In genomic region chr18:74353169-74353775, GRCh38 we compare ENCODE assay signal across 8 cellular contexts. TPM values are rescaled to one million over a fixed set of nuclear protein-coding genes. Genes with fewer than 3 reads are reported as not detected.
A peak's percentile ranks its signal among the peaks of the same experiment; 100 is the strongest.
DNase-seq lines count a peak whose midpoint lies in the region; FAIRE-seq and TF ChIP-seq lines count a peak whose summit lies in the region.

No MANE protein-coding gene starts in this region.

- no peaks in the 10 kb centered on the region for H3K4me1 ChIP-seq in HEK293 (ENCODE audit: control insufficient read depth, insufficient read depth, low read length)

- peak; percentile 5 for FAIRE-seq in TTC549 (lab: Jason Lieb, UNC)

- no peaks in the 10 kb centered on the region for H3K27me3 ChIP-seq in kidney epithelial cell (ENCODE audit: control insufficient read depth, insufficient read depth, low read length)

- DNase-seq in GM10248 (ENCODE audit: extremely low spot score): peak; percentile 37
- peak; percentile 78 for DNase-seq in NCI-H146 treated with DMSO at 0.1 percent for 48 hours (lab: John Stamatoyannopoulos, UW; ENCODE audit: unreplicated experiment)
- DNase-seq in cerebellar cortex (ENCODE audit: low spot score): peak; percentile 61
- peak; percentile 32 for DNase-seq in kidney epithelial cell (ENCODE audit: low read depth)
- peak in 2 of 3 donors; percentile 27 to 28 for DNase-seq in stimulated activated CD4-positive, alpha-beta T cell treated with anti-CD3 and anti-CD28 coated beads, TNF-alpha, amount 100 ng/mL, for 1 hour (ENCODE audit: low read depth in 3 of 3, low spot score in 1 of 3)
- DNase-seq in mesenteric fat pad (ENCODE audit: low spot score): no peak

- H3K27ac ChIP-seq in HEK293 (ENCODE audit: extremely low read depth, low read depth, low read length): no peak overlapping the region

- H3K36me3 ChIP-seq in HEK293 (ENCODE audit: control insufficient read depth in 2 of 2, insufficient read depth in 1 of 2, low read length in 2 of 2) (no peaks in the 10 kb centered on the region), kidney epithelial cell (ENCODE audit: control insufficient read depth, insufficient read depth, low read length) (no peaks in the 10 kb centered on the region)

- peak; percentile 69 for TF ChIP-seq CTCF in GM10248 (IDR thresholded peaks at IDR 0.05; ENCODE audit: control extremely low read depth, extremely low read depth, low read depth, missing control alignments)
- TF ChIP-seq CTCF in HEK293 (tag by site-specific recombination; IDR thresholded peaks at IDR 0.05): peak; percentile 56
- TF ChIP-seq CTCF in kidney epithelial cell (IDR thresholded peaks at IDR 0.05; ENCODE audit: insufficient read depth, low read length, poor library complexity, severe bottlenecking): peak; percentile 82

- H3K4me3 ChIP-seq in HEK293 (ENCODE audit: low read depth, low read length) (no peak overlapping the region), kidney epithelial cell (ENCODE audit: low read depth, low read length) (no peak overlapping the region)

- H3K9me3 ChIP-seq in HEK293 (ENCODE audit: control insufficient read depth, insufficient read depth, low read depth, low read length): no peaks in the 10 kb centered on the region

- CTCF ChIA-PET in GM10248 (lab: Yijun Ruan, JAX) (interaction anchor here (0.7 to 5.8 kb wide), 17 partner anchors 9 to 240 kb away, joined by 3 to 56 read pairs (median 4); partner anchors contain the start of gene CNDP2), HEK293 (lab: Yijun Ruan, JAX) (interaction anchor here (0.6 to 4.6 kb wide), 31 partner anchors 9 to 1291 kb away, joined by 3 to 63 read pairs (median 5); partner anchors contain the start of gene CNDP2)

- POLR2A ChIA-PET in GM10248 (lab: Yijun Ruan, JAX) (no interaction called here), HEK293 (lab: Yijun Ruan, JAX) (interaction anchor here (1.2 kb wide), 1 partner anchor 198 kb away, joined by 3 read pairs; no protein-coding TSS in a partner anchor)

TF ChIP-seq in HEK293, 187 proteins besides CTCF, POLR2A, EP300 and RAD21:
- TF ChIP-seq MZF1 (tag by site-specific recombination; IDR thresholded peaks at IDR 0.05; ENCODE audit: borderline replicate concordance) (no peak), ZNF239 (tag by site-specific recombination; IDR thresholded peaks at IDR 0.05) (no peak), HOXD13 (CRISPR knock-in tag; IDR thresholded peaks at IDR 0.05; ENCODE audit: borderline replicate concordance) (no peak), ZNF354C (tag by site-specific recombination; IDR thresholded peaks at IDR 0.05; ENCODE audit: borderline replicate concordance, low read depth) (no peak), ZNF132 (tag by site-specific recombination; IDR thresholded peaks at IDR 0.05; ENCODE audit: borderline replicate concordance) (no peak), ZNF785 (tag by site-specific recombination; IDR thresholded peaks at IDR 0.05) (no peak), ZNF138 (tag by site-specific recombination; IDR thresholded peaks at IDR 0.05; ENCODE audit: borderline replicate concordance) (no peak), ZBTB48 (tag by site-specific recombination; IDR thresholded peaks at IDR 0.05) (no peak), ZNF133 (tag by site-specific recombination; IDR thresholded peaks at IDR 0.05) (no peak), ZNF548 (tag by site-specific recombination; IDR thresholded peaks at IDR 0.05) (no peak), ZNF654 (tag by site-specific recombination; IDR thresholded peaks at IDR 0.05; ENCODE audit: low read depth) (peak; percentile 46), ZFP41 (tag by site-specific recombination; IDR thresholded peaks at IDR 0.05; ENCODE audit: borderline replicate concordance) (no peak), ZNF140 (tag by site-specific recombination; IDR thresholded peaks at IDR 0.05) (no peak), ZNF221 (tag by site-specific recombination; IDR thresholded peaks at IDR 0.05; ENCODE audit: borderline replicate concordance) (no peak), ZNF2 (tag by site-specific recombination; IDR thresholded peaks at IDR 0.05) (0 out of 2 replicates have a peak, but pooled peaks have one; percentile 22)

RNA-seq across cellular contexts. Expression of gene C18orf63, which starts 37.6 kb away (rescaled TPM):
- total RNA-seq in kidney epithelial cell (under 0.01 TPM in 1 of 2 replicates, not detected in the other), mesenteric fat pad (not detected)
